ENCODE assay signal across 1 cellular context in the genomic region with DNA sequence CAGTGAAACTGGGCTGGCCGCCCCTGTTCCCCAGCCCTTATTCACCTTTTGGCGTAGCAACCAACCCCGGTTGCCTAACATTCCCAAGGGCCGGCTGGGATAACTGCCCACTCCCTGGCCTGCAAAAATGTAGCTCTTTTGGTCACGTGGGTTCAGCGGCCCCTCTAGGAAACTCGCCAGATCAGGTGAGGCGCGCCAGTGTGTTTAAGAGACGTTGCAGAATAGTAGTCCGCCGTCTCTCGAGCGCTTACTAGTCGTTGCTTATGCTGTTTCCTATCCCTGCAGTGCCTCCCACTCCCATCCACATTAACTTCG.
A peak's percentile ranks its signal among the peaks of the same experiment; 100 is the strongest.
TF ChIP-seq lines count a peak whose summit lies in the region.

No MANE protein-coding gene starts in this region.

TF ChIP-seq in liver, 16 proteins besides CTCF, POLR2A, EP300 and RAD21 (continued from another document):
- TF ChIP-seq REST (IDR thresholded peaks at IDR 0.05) (peak; percentile 93), ATF3 (IDR thresholded peaks at IDR 0.05) (no peak)
